Comparison of ENCODE assay signal across 8 cellular contexts in the genomic region with DNA sequence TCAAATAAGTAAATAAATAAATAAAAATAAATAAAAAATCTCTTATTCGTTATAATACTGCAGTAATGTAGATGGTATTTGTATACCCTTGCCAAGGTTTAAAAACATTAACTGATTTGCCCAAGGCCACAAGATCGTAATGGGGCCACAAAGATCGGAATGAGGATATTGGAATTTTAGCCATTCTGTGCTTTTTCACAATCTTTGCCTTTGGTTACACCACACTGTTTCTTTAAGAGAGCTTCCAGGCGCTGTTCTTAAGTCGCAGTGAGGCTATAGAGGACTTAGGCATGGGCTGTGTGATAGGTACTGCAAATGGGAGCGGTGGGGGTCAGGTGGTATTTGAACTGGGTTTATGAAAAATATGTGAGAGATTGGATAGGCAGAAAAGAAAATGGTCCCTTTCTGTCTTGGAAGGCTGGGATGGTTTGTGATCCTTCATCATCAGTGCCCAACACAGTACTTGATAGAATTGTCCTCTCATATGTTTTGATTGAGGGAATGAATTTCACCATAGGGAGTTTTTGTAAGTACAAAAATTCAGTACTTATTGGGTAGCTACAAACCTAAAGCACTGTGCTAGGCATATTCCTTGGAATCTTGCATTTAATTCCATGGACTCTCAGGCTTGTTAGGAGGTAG. TPM values are rescaled to one million over a fixed set of nuclear protein-coding genes. Genes with fewer than 3 reads are reported as not detected.
A peak's percentile ranks its signal among the peaks of the same experiment; 100 is the strongest.
DNase-seq lines count a peak whose midpoint lies in the region; ATAC-seq, FAIRE-seq and TF ChIP-seq lines count a peak whose summit lies in the region.

No MANE protein-coding gene starts in this region.

- TF ChIP-seq CTCF in GM12865 (IDR thresholded peaks at IDR 0.05; ENCODE audit: insufficient read depth, low read depth, low read length, missing control alignments) (no peak), SU-DHL-6 (IDR thresholded peaks at IDR 0.05; ENCODE audit: insufficient read depth, low read length, poor library complexity, severe bottlenecking) (no peak), fibroblast of the aortic adventitia (IDR thresholded peaks at IDR 0.05; ENCODE audit: insufficient read depth, low read length) (no peak), gastrocnemius medialis (IDR thresholded peaks at IDR 0.05 in 4 of 5, conservative IDR thresholded peaks at IDR 0.05 in 1 of 5) (no peak)

- in situ Hi-C loops in gastrocnemius medialis (cut with MboI; ENCODE audit: low sequenced_read_pairs in 4 of 4), result loop anchor here in 1 of 4 donors (10.0 kb wide), 1 partner anchor 72 kb away; the partner anchor contains the start of gene GOPC

- peak overlapping the region; percentile 13; the same call in 1 of the 2 replicates for H3K9ac ChIP-seq in SU-DHL-6 (ENCODE audit: low read length)

- peaks cover 9% of the 10 kb centered on the region; the same call in 1 of the 2 replicates for H4K20me1 ChIP-seq in SU-DHL-6 (ENCODE audit: low read depth, low read length)

- H3K9me3 ChIP-seq in SU-DHL-6 (ENCODE audit: insufficient read depth, low read length) (no peaks in the 10 kb centered on the region), gastrocnemius medialis (no peaks in the 10 kb centered on the region)

- H3K27me3 ChIP-seq in SU-DHL-6 (ENCODE audit: low read length), result no peaks in the 10 kb centered on the region
- H3K27me3 ChIP-seq in gastrocnemius medialis, result no peaks in the 10 kb centered on the region

- intact Hi-C loops in gastrocnemius medialis (cut with DNase I; ENCODE audit: low total_unique reads), result loop anchor here (2.0 to 10.0 kb wide), 4 partner anchors 532 to 1218 kb away; partner anchors contain the start of gene ASF1A

- no peak for DNase-seq in GM12865 (ENCODE audit: low read depth)
- DNase-seq in fibroblast of the aortic adventitia (ENCODE audit: low read depth), result peak; percentile 7
- DNase-seq in gastrocnemius medialis, result no peak
- DNase-seq in HTR-8/SVneo (ENCODE audit: insufficient read length, low spot score), result no peak
- no peak for DNase-seq in GM19239 (ENCODE audit: insufficient read length, low spot score)
- DNase-seq in RPMI8226, result no peak

- peak overlapping the region; percentile 84 for H3K4me3 ChIP-seq in GM12865 (ENCODE audit: low read depth, low read length)
- peak overlapping the region; percentile 84 for H3K4me3 ChIP-seq in SU-DHL-6 (ENCODE audit: insufficient read depth, low read length, poor library complexity, severe bottlenecking)
- peak overlapping the region; percentile 80 for H3K4me3 ChIP-seq in fibroblast of the aortic adventitia (ENCODE audit: low read depth, low read length)
- H3K4me3 ChIP-seq in gastrocnemius medialis, result peak overlapping the region; percentile 65 to 93 (median 76)

- H3K9me2 ChIP-seq in SU-DHL-6 (replicated peaks; ENCODE audit: insufficient read depth, low read length), result no peaks in the 10 kb centered on the region

- H2AFZ ChIP-seq in SU-DHL-6 (ENCODE audit: low read depth, low read length, severe bottlenecking), result no peak overlapping the region

- peaks cover 37 to 42% of the 10 kb centered on the region in 2 donors for H3K4me1 ChIP-seq in gastrocnemius medialis

- peak overlapping the region; percentile 80 for H3K4me2 ChIP-seq in SU-DHL-6 (ENCODE audit: low read depth, low read length, poor library complexity, severe bottlenecking)

- no peaks in the 10 kb centered on the region for H3F3A ChIP-seq in SU-DHL-6 (ENCODE audit: insufficient read depth)

- no peak for TF ChIP-seq POLR2A in gastrocnemius medialis (IDR thresholded peaks at IDR 0.05)

- H3K27ac ChIP-seq in SU-DHL-6 (ENCODE audit: low read depth, low read length) (no peak overlapping the region), gastrocnemius medialis (peak overlapping the region; percentile 84 to 90 (median 89))

- H3K36me3 ChIP-seq in SU-DHL-6 (ENCODE audit: low read length), result no peaks in the 10 kb centered on the region
- H3K36me3 ChIP-seq in gastrocnemius medialis, result no peaks in the 10 kb centered on the region

- H3K79me2 ChIP-seq in SU-DHL-6 (ENCODE audit: insufficient read depth, low read length), result peaks cover 77% of the 10 kb centered on the region

- FAIRE-seq in HTR-8/SVneo (lab: Jason Lieb, UNC) (no peak), GM19239 (lab: Jason Lieb, UNC) (no peak)

- ATAC-seq in gastrocnemius medialis (no peak), GM21447 (IDR thresholded peaks at IDR 0.05; ENCODE audit: unreplicated experiment) (no peak)

RNA-seq across cellular contexts. Expression of gene NUS1, which starts 1.4 kb away (rescaled TPM):
- total RNA-seq in fibroblast of the aortic adventitia (ENCODE audit: low replicate concordance) (18.8 and 29.4 TPM in 2 replicates), gastrocnemius medialis (10 to 100 TPM in 1 of 4 donors, 1 to 10 TPM in 3; 7.1 to 10.5 (median 7.6) TPM)
